ENCODE assay signal across 1 cellular context in the genomic region with DNA sequence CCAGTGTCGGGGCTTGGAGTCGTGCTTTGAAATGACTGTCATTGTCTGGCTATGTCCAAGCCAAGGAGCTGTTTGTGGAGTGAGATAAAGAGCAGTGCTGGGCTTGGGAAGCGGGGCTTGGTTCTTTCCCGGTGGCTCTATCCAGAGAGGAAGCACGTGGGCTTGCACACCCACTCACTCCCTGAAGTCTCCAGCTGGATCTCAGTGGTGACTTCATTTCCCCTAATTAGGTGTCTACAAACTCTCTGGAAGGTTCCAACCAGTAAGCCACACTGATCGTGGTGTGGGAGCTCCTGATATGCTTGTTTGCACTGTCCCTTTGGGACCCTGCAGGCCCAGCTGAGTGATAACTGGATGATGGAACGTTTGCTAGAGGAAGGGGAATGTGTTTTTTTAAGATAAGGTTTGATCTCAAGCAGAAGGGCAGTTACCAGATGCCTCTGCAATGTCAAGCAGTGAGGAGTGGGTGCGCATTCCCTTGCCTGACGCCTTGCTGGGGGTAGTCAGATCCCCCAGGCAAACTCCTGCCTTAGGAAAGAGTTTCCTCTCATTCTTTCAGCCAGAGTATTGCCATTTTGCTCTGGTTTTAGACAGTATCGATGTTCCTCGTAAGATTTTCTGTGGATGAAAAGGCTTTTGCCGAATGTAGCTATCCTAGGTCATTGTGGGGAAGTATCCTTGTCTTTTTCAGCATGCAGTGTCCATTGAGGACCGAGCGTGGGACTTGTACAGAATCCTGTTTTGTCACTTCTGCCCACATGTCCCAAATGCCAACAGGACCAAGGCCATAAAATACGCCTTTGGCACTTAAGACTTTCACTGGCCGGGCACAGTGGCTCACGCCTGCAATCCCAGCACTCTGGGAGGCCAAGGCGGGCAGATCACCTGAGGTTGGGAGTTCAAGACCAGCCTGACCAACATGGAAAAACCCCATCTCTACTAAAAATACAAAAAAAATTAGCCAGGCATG.
TF ChIP-seq lines count a peak whose summit lies in the region.

No MANE protein-coding gene starts in this region.

TF ChIP-seq in K562, 482 proteins besides CTCF, POLR2A, EP300 and RAD21 (continued from another document):
- TF ChIP-seq, protein P1, sequence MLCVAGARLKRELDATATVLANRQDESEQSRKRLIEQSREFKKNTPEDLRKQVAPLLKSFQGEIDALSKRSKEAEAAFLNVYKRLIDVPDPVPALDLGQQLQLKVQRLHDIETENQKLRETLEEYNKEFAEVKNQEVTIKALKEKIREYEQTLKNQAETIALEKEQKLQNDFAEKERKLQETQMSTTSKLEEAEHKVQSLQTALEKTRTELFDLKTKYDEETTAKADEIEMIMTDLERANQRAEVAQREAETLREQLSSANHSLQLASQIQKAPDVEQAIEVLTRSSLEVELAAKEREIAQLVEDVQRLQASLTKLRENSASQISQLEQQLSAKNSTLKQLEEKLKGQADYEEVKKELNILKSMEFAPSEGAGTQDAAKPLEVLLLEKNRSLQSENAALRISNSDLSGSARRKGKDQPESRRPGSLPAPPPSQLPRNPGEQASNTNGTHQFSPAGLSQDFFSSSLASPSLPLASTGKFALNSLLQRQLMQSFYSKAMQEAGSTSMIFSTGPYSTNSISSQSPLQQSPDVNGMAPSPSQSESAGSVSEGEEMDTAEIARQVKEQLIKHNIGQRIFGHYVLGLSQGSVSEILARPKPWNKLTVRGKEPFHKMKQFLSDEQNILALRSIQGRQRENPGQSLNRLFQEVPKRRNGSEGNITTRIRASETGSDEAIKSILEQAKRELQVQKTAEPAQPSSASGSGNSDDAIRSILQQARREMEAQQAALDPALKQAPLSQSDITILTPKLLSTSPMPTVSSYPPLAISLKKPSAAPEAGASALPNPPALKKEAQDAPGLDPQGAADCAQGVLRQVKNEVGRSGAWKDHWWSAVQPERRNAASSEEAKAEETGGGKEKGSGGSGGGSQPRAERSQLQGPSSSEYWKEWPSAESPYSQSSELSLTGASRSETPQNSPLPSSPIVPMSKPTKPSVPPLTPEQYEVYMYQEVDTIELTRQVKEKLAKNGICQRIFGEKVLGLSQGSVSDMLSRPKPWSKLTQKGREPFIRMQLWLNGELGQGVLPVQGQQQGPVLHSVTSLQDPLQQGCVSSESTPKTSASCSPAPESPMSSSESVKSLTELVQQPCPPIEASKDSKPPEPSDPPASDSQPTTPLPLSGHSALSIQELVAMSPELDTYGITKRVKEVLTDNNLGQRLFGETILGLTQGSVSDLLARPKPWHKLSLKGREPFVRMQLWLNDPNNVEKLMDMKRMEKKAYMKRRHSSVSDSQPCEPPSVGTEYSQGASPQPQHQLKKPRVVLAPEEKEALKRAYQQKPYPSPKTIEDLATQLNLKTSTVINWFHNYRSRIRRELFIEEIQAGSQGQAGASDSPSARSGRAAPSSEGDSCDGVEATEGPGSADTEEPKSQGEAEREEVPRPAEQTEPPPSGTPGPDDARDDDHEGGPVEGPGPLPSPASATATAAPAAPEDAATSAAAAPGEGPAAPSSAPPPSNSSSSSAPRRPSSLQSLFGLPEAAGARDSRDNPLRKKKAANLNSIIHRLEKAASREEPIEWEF (CRISPR knock-in tag; IDR thresholded peaks at IDR 0.05), result peak; percentile 94
- TF ChIP-seq RAD51 (IDR thresholded peaks at IDR 0.05; ENCODE audit: borderline replicate concordance, low read depth) (peak; percentile 79), KLF16 (IDR thresholded peaks at IDR 0.05) (peak; percentile 100), TBL1XR1 (IDR thresholded peaks at IDR 0.05; ENCODE audit: low read length in 2 of 2) (peak in 1 of 2 experiments; percentile 96; a peak in 2 of 4 replicates), GATAD2A (IDR thresholded peaks at IDR 0.05) (peak; percentile 88; the same call in 1 of the 2 replicates), DNMT1 (IDR thresholded peaks at IDR 0.05) (no peak), ZKSCAN1 (IDR thresholded peaks at IDR 0.05; ENCODE audit: low read depth, low read length) (peak; percentile 45), ZKSCAN8 (CRISPR knock-in tag; IDR thresholded peaks at IDR 0.05) (peak; percentile 93), CEBPB (tag; IDR thresholded peaks at IDR 0.05) (peak; percentile 55; the same call in 1 of the 2 replicates), FOXP1 (CRISPR knock-in tag; IDR thresholded peaks at IDR 0.05) (0 out of 2 replicates have a peak, but pooled peaks have one; percentile 49), TCF3 (CRISPR knock-in tag; IDR thresholded peaks at IDR 0.05) (peak; percentile 100), ZNF134 (CRISPR knock-in tag; conservative IDR thresholded peaks at IDR 0.05) (peak; percentile 44; the same call in 1 of the 2 replicates), EHMT2 (IDR thresholded peaks at IDR 0.05) (peak; percentile 63), HDAC2 (IDR thresholded peaks at IDR 0.05) (peak; percentile 97), ZNF311 (CRISPR knock-in tag; IDR thresholded peaks at IDR 0.05) (peak; percentile 89), DIDO1 (tag; IDR thresholded peaks at IDR 0.05; ENCODE audit: low read depth) (no peak), SREBF2 (CRISPR knock-in tag; IDR thresholded peaks at IDR 0.05) (no peak), HNRNPH1 (optimal IDR thresholded peaks at IDR 0.05; ENCODE audit: low read depth, low read length) (no peak), NR2C2 (CRISPR knock-in tag; IDR thresholded peaks at IDR 0.05) (no peak), NR2C2 (tag; IDR thresholded peaks at IDR 0.05) (peak; percentile 70), MTA2 (IDR thresholded peaks at IDR 0.05; ENCODE audit: low read depth) (peak; percentile 100)
- TF ChIP-seq, protein P2, sequence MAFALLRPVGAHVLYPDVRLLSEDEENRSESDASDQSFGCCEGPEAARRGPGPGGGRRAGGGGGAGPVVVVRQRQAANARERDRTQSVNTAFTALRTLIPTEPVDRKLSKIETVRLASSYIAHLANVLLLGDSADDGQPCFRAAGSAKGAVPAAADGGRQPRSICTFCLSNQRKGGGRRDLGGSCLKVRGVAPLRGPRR (CRISPR knock-in tag; IDR thresholded peaks at IDR 0.05), result 0 out of 2 replicates have a peak, but pooled peaks have one; percentile 24
- TF ChIP-seq, protein P3, sequence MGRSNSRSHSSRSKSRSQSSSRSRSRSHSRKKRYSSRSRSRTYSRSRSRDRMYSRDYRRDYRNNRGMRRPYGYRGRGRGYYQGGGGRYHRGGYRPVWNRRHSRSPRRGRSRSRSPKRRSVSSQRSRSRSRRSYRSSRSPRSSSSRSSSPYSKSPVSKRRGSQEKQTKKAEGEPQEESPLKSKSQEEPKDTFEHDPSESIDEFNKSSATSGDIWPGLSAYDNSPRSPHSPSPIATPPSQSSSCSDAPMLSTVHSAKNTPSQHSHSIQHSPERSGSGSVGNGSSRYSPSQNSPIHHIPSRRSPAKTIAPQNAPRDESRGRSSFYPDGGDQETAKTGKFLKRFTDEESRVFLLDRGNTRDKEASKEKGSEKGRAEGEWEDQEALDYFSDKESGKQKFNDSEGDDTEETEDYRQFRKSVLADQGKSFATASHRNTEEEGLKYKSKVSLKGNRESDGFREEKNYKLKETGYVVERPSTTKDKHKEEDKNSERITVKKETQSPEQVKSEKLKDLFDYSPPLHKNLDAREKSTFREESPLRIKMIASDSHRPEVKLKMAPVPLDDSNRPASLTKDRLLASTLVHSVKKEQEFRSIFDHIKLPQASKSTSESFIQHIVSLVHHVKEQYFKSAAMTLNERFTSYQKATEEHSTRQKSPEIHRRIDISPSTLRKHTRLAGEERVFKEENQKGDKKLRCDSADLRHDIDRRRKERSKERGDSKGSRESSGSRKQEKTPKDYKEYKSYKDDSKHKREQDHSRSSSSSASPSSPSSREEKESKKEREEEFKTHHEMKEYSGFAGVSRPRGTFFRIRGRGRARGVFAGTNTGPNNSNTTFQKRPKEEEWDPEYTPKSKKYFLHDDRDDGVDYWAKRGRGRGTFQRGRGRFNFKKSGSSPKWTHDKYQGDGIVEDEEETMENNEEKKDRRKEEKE (IDR thresholded peaks at IDR 0.05; ENCODE audit: borderline replicate concordance in 1 of 2, control insufficient read depth in 1 of 2, low read depth in 2 of 2, low read length in 1 of 2), result peak in 1 of 2 experiments; percentile 81; a peak in 1 of 4 replicates
- TF ChIP-seq, protein P4, sequence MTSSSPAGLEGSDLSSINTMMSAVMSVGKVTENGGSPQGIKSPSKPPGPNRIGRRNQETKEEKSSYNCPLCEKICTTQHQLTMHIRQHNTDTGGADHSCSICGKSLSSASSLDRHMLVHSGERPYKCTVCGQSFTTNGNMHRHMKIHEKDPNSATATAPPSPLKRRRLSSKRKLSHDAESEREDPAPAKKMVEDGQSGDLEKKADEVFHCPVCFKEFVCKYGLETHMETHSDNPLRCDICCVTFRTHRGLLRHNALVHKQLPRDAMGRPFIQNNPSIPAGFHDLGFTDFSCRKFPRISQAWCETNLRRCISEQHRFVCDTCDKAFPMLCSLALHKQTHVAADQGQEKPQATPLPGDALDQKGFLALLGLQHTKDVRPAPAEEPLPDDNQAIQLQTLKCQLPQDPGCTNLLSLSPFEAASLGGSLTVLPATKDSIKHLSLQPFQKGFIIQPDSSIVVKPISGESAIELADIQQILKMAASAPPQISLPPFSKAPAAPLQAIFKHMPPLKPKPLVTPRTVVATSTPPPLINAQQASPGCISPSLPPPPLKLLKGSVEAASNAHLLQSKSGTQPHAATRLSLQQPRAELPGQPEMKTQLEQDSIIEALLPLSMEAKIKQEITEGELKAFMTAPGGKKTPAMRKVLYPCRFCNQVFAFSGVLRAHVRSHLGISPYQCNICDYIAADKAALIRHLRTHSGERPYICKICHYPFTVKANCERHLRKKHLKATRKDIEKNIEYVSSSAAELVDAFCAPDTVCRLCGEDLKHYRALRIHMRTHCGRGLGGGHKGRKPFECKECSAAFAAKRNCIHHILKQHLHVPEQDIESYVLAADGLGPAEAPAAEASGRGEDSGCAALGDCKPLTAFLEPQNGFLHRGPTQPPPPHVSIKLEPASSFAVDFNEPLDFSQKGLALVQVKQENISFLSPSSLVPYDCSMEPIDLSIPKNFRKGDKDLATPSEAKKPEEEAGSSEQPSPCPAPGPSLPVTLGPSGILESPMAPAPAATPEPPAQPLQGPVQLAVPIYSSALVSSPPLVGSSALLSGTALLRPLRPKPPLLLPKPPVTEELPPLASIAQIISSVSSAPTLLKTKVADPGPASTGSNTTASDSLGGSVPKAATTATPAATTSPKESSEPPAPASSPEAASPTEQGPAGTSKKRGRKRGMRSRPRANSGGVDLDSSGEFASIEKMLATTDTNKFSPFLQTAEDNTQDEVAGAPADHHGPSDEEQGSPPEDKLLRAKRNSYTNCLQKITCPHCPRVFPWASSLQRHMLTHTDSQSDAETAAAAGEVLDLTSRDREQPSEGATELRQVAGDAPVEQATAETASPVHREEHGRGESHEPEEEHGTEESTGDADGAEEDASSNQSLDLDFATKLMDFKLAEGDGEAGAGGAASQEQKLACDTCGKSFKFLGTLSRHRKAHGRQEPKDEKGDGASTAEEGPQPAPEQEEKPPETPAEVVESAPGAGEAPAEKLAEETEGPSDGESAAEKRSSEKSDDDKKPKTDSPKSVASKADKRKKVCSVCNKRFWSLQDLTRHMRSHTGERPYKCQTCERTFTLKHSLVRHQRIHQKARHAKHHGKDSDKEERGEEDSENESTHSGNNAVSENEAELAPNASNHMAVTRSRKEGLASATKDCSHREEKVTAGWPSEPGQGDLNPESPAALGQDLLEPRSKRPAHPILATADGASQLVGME (CRISPR knock-in tag; IDR thresholded peaks at IDR 0.05), result 0 out of 2 replicates have a peak, but pooled peaks have one; percentile 15
- TF ChIP-seq, protein P5, sequence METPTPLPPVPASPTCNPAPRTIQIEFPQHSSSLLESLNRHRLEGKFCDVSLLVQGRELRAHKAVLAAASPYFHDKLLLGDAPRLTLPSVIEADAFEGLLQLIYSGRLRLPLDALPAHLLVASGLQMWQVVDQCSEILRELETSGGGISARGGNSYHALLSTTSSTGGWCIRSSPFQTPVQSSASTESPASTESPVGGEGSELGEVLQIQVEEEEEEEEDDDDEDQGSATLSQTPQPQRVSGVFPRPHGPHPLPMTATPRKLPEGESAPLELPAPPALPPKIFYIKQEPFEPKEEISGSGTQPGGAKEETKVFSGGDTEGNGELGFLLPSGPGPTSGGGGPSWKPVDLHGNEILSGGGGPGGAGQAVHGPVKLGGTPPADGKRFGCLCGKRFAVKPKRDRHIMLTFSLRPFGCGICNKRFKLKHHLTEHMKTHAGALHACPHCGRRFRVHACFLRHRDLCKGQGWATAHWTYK (CRISPR knock-in tag; IDR thresholded peaks at IDR 0.05), result peak; percentile 88
- TF ChIP-seq, protein P6, sequence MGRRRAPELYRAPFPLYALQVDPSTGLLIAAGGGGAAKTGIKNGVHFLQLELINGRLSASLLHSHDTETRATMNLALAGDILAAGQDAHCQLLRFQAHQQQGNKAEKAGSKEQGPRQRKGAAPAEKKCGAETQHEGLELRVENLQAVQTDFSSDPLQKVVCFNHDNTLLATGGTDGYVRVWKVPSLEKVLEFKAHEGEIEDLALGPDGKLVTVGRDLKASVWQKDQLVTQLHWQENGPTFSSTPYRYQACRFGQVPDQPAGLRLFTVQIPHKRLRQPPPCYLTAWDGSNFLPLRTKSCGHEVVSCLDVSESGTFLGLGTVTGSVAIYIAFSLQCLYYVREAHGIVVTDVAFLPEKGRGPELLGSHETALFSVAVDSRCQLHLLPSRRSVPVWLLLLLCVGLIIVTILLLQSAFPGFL (CRISPR knock-in tag; IDR thresholded peaks at IDR 0.05), result 0 out of 2 replicates have a peak, but pooled peaks have one; percentile 46
